ENCODE assay signal across 33 cellular contexts in the genomic region with DNA sequence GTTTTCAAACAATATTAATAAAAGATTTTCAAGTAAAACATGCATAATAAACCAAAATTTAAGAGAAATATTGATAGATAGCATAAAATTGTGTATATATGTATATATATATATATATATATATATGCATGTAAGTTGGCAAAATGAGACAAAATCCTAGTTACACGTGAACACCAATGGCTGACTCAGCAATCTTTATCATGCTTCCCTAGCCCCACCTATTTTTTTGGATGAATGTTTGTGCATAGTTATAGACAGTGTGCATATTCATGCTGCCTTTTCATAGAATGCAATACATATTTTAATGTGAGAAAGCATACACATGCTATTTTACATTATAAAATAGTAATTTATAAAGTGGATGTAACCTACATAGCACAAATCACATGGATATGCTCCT.
"Had no signal": no experiment of that assay in that cellular context is flagged by ENCODE, and none has a peak within 500 bp of the region (broad histone marks: within the 10 kb centered on the region; RNA-seq: fewer than 3 reads in every experiment).

No MANE protein-coding gene starts in this region.

- H3K36me3 ChIP-seq: adrenal gland, brain microvascular endothelial cell, breast epithelium had no signal

- DNase-seq: activated B cell treated with CpG ODN at 0.5 μM for 24 hours; activated CD4-positive, alpha-beta memory T cell treated with anti-CD3 and anti-CD28 coated beads for 36 hours; activated CD4-positive, alpha-beta T cell treated with anti-CD3 and anti-CD28 coated beads for 4 hours; activated CD4-positive, alpha-beta T cell treated with anti-CD3 and anti-CD28 coated beads, Interleukin-2, amount 10 ng/mL, durations not matched to agents 24 days and 14 days; activated CD4-positive, alpha-beta T cell treated with anti-CD3 and anti-CD28 coated beads, Interleukin-2, amount 50 U/mL, for 1 hour; activated CD4-positive, alpha-beta T cell treated with anti-CD3 and anti-CD28 coated beads, Interleukin-2, amount 50 U/mL, for 4 hours; activated CD4-positive, CD25-positive, alpha-beta regulatory T cell treated with anti-CD3 and anti-CD28 coated beads, Interleukin-2, amount 50 U/mL, for 72 hours; activated CD8-positive, alpha-beta memory T cell treated with anti-CD3 and anti-CD28 coated beads, Interleukin-2, amount 50 U/mL, for 4 hours; activated CD8-positive, alpha-beta T cell treated with anti-CD3 and anti-CD28 coated beads for 36 hours; activated effector memory CD4-positive, alpha-beta T cell treated with anti-CD3 and anti-CD28 coated beads, Interleukin-2, amount 50 U/mL, for 16 hours; activated gamma-delta T cell treated with Interleukin-2 at 50 U/mL for 16 hours; activated naive CD4-positive, alpha-beta T cell; activated naive CD4-positive, alpha-beta T cell treated with anti-CD3 and anti-CD28 coated beads for 36 hours; activated naive CD4-positive, alpha-beta T cell treated with anti-CD3 and anti-CD28 coated beads, Interleukin-2, amount 50 U/mL, for 16 hours; activated naive CD8-positive, alpha-beta T cell treated with anti-CD3 and anti-CD28 coated beads for 36 hours; activated T-cell treated with anti-CD3 and anti-CD28 coated beads for 4 hours; activated T-cell treated with anti-CD3 and anti-CD28 coated beads, Interleukin-2, amount 50 U/mL, for 1 hour; activated T-cell treated with anti-CD3 and anti-CD28 coated beads, Interleukin-2, amount 50 U/mL, for 4 hours; activated T-cell treated with anti-CD3 and anti-CD28 coated beads, Interleukin-2, amount 50 U/mL, for 72 hours; adrenal gland; amniotic stem cell; aorta; body of pancreas; brain microvascular endothelial cell; central memory CD4-positive, alpha-beta T cell; T-helper 2 cell; T-helper 9 cell had no signal

- H3K27me3 ChIP-seq: adrenal gland, body of pancreas, brain microvascular endothelial cell, breast epithelium had no signal

- ATAC-seq: activated CD8-positive, alpha-beta T cell treated with anti-CD3 and anti-CD28 coated beads for 36 hours; activated naive CD4-positive, alpha-beta T cell treated with anti-CD3 and anti-CD28 coated beads, Interleukin-2, amount 50 U/mL, for 72 hours; activated T-cell treated with anti-CD3 and anti-CD28 coated beads, Interleukin-2, amount 50 U/mL, for 4 hours; activated T-cell treated with anti-CD3 and anti-CD28 coated beads, Interleukin-2, amount 50 U/mL, for 72 hours; activated T-helper 17 cell treated with anti-CD3 and anti-CD28 coated beads, Interleukin-2, amount 50 U/mL, for 72 hours; body of pancreas had no signal

- FAIRE-seq: astrocyte, TTC549 had no signal

- H3K9me3 ChIP-seq: adrenal gland, body of pancreas, breast epithelium had no signal

- H3K4me3 ChIP-seq: adrenal gland, body of pancreas, breast epithelium had no signal

- H3K4me1 ChIP-seq: adrenal gland, body of pancreas, breast epithelium had no signal

- H3K27ac ChIP-seq: adrenal gland, body of pancreas, brain microvascular endothelial cell, breast epithelium, VCaP had no signal
